29 cellular contexts compared by ENCODE assay signal in the genomic region with DNA sequence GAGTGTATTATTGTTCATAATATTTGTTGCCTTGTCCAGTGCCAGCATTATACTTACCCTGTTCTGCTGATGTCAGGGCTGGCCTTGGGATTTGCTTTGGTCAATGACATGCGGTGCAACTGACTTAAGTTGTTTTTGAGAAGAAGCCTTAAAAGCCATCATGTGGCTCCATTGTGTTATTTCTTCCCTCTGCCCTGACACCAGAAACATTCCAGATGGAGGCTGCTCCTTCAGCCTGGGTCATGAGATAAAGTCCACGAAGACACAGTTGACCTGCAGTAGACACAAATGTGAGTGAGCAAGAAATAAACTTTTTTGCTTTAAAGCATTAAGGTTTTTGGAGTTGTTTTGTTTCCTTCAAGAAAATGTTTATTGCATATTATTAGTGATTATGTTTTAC.
"Had no signal": no experiment of that assay in that cellular context is flagged by ENCODE, and none has a peak within 500 bp of the region (broad histone marks: within the 10 kb centered on the region; RNA-seq: fewer than 3 reads in every experiment).

No MANE protein-coding gene starts in this region.

- DNase-seq: activated CD4-positive, alpha-beta T cell treated with anti-CD3 and anti-CD28 coated beads, Interleukin-2, amount 10 ng/mL, durations not matched to agents 24 days and 14 days; activated CD4-positive, alpha-beta T cell treated with anti-CD3 and anti-CD28 coated beads, Interleukin-2, amount 50 U/mL, for 4 hours; activated CD8-positive, alpha-beta T cell treated with anti-CD3 and anti-CD28 coated beads for 36 hours; activated effector memory CD4-positive, alpha-beta T cell treated with anti-CD3 and anti-CD28 coated beads, Interleukin-2, amount 50 U/mL, for 16 hours; activated naive CD4-positive, alpha-beta T cell; activated naive CD4-positive, alpha-beta T cell treated with anti-CD3 and anti-CD28 coated beads, Interleukin-2, amount 50 U/mL, for 16 hours; activated naive CD8-positive, alpha-beta T cell treated with anti-CD3 and anti-CD28 coated beads for 36 hours; activated T-cell treated with anti-CD3 and anti-CD28 coated beads, Interleukin-2, amount 50 U/mL, for 1 hour; activated T-cell treated with anti-CD3 and anti-CD28 coated beads, Interleukin-2, amount 50 U/mL, for 72 hours; amniotic stem cell; aorta; brain microvascular endothelial cell; NCI-H1105; NCI-H1417 treated with DMSO at 0.1 percent for 48 hours; NCI-H1694; NCI-H2029; NCI-H345; NCI-H524 treated with DMSO at 0.1 percent for 48 hours; NCI-H748 treated with DMSO at 0.1 percent for 48 hours; NK-92 treated with Interleukin-12 subunit alpha and Interleukin-12 subunit beta, amount 100 ng/mL, for 24 hours; SHP77; SJCRH30 had no signal

- H3K27ac ChIP-seq: cardiac muscle cell, KMS-11, SJCRH30, SK-N-MC had no signal

- H3K4me2 ChIP-seq: KMS-11 had no signal

- H3K4me3 ChIP-seq: cardiac muscle cell, SJCRH30, SK-N-MC had no signal

- H3K4me1 Mint-ChIP-seq: central memory CD8-positive, alpha-beta T cell had no signal

- H3K4me3 Mint-ChIP-seq: activated CD4-positive, alpha-beta T cell treated with anti-CD3 and anti-CD28 coated beads, Interleukin-2, amount 10 ng/mL, durations not matched to agents 24 days and 14 days; activated CD8-positive, alpha-beta T cell treated with anti-CD3 and anti-CD28 coated beads for 36 hours; activated naive CD8-positive, alpha-beta T cell treated with anti-CD3 and anti-CD28 coated beads for 36 hours; activated T-cell treated with anti-CD3 and anti-CD28 coated beads, Interleukin-2, amount 50 U/mL, for 72 hours; activated T-helper 17 cell treated with anti-CD3 and anti-CD28 coated beads, Interleukin-2, amount 50 U/mL, for 72 hours; central memory CD8-positive, alpha-beta T cell; T-helper 2 cell treated with Interferon-gamma antibody and Interleukin-4, amounts not matched to agents 5 μg/mL and 100 μg/mL, for 36 hours had no signal

- ATAC-seq: activated CD8-positive, alpha-beta T cell treated with anti-CD3 and anti-CD28 coated beads for 36 hours; activated T-cell treated with anti-CD3 and anti-CD28 coated beads, Interleukin-2, amount 50 U/mL, for 72 hours; activated T-helper 17 cell treated with anti-CD3 and anti-CD28 coated beads, Interleukin-2, amount 50 U/mL, for 72 hours; Panc1 had no signal

- H3K27ac Mint-ChIP-seq: activated CD4-positive, alpha-beta T cell treated with anti-CD3 and anti-CD28 coated beads, Interleukin-2, amount 10 ng/mL, durations not matched to agents 24 days and 14 days; activated CD8-positive, alpha-beta T cell treated with anti-CD3 and anti-CD28 coated beads for 36 hours; activated naive CD8-positive, alpha-beta T cell treated with anti-CD3 and anti-CD28 coated beads for 36 hours; activated T-cell treated with anti-CD3 and anti-CD28 coated beads, Interleukin-2, amount 50 U/mL, for 72 hours; activated T-helper 17 cell treated with anti-CD3 and anti-CD28 coated beads, Interleukin-2, amount 50 U/mL, for 72 hours; T-helper 2 cell treated with Interferon-gamma antibody and Interleukin-4, amounts not matched to agents 5 μg/mL and 100 μg/mL, for 36 hours had no signal

- H3K9me3 Mint-ChIP-seq: activated CD4-positive, alpha-beta T cell treated with anti-CD3 and anti-CD28 coated beads, Interleukin-2, amount 10 ng/mL, durations not matched to agents 24 days and 14 days; activated CD8-positive, alpha-beta T cell treated with anti-CD3 and anti-CD28 coated beads for 36 hours; activated naive CD8-positive, alpha-beta T cell treated with anti-CD3 and anti-CD28 coated beads for 36 hours; activated T-cell treated with anti-CD3 and anti-CD28 coated beads, Interleukin-2, amount 50 U/mL, for 72 hours; activated T-helper 17 cell treated with anti-CD3 and anti-CD28 coated beads, Interleukin-2, amount 50 U/mL, for 72 hours; central memory CD8-positive, alpha-beta T cell; T-helper 2 cell treated with Interferon-gamma antibody and Interleukin-4, amounts not matched to agents 5 μg/mL and 100 μg/mL, for 36 hours had no signal

- H3K27me3 Mint-ChIP-seq: activated CD4-positive, alpha-beta T cell treated with anti-CD3 and anti-CD28 coated beads, Interleukin-2, amount 10 ng/mL, durations not matched to agents 24 days and 14 days had no signal

- H3K36me3 Mint-ChIP-seq: activated naive CD8-positive, alpha-beta T cell treated with anti-CD3 and anti-CD28 coated beads for 36 hours had no signal

- H3K36me3 ChIP-seq: brain microvascular endothelial cell, cardiac muscle cell, SJCRH30 had no signal

- H3K27me3 ChIP-seq: brain microvascular endothelial cell, cardiac muscle cell, SJCRH30 had no signal

- H3K9me3 ChIP-seq: SJCRH30 had no signal
